25 cellular contexts compared by ENCODE assay signal in genomic region chr21:37041706-37042271, GRCh38. TPM values are rescaled to one million over a fixed set of nuclear protein-coding genes. Genes with fewer than 3 reads are reported as not detected.
DNase-seq lines count a peak whose midpoint lies in the region; ATAC-seq, FAIRE-seq and TF ChIP-seq lines count a peak whose summit lies in the region.
"Had no signal": no experiment of that assay in that cellular context is flagged by ENCODE, and none has a peak within 500 bp of the region (broad histone marks: within the 10 kb centered on the region; RNA-seq: fewer than 3 reads in every experiment).

No MANE protein-coding gene starts in this region.

- CTCF ChIA-PET in HepG2 (lab: Yijun Ruan, JAX; ENCODE audit: low intra/inter-chr PET ratio, low total read pairs) = no interaction called here
- CTCF ChIA-PET in Caco-2 (lab: Charles Lee) = no interaction called here
- CTCF ChIA-PET in CD4-positive, alpha-beta memory T cell (lab: Charles Lee; ENCODE audit: partially characterized antibody) = no interaction called here

- intact Hi-C loops in HepG2 (cut with micrococcal nuclease; ENCODE audit: unreplicated experiment) (no loop called here), right lobe of liver (cut with DNase I) (no loop called here), Caco-2 (cut with micrococcal nuclease; ENCODE audit: unreplicated experiment) (no loop called here)
- intact Hi-C loops in CD4-positive, alpha-beta memory T cell (cut with micrococcal nuclease) = no loop called here

- no peaks in the 10 kb centered on the region for H3K27me3 Mint-ChIP-seq in Caco-2 (ENCODE audit: insufficient read depth, unreplicated experiment)
- H3K27me3 Mint-ChIP-seq in CD4-positive, alpha-beta memory T cell = peaks cover 2% of the 10 kb centered on the region in 2 donors
- H3K27me3 Mint-ChIP-seq: activated naive CD8-positive, alpha-beta T cell had no signal

- ATAC-seq in HepG2 (peak; percentile 64), right lobe of liver (no peak), GM18520 (IDR thresholded peaks at IDR 0.05; ENCODE audit: unreplicated experiment) (no peak)
- ATAC-seq: activated T-cell treated with anti-CD3 and anti-CD28 coated beads, Interleukin-2, amount 50 U/mL, for 72 hours; left ventricle myocardium superior had no signal

- TF ChIP-seq RAD21 in HepG2 (CRISPR knock-in tag; IDR thresholded peaks at IDR 0.05) = no peak

- TF ChIP-seq CTCF in HepG2 (CRISPR knock-in tag; IDR thresholded peaks at IDR 0.05) (no peak), right lobe of liver (IDR thresholded peaks at IDR 0.05) (no peak), bronchial epithelial cell (IDR thresholded peaks at IDR 0.05; ENCODE audit: insufficient read depth, low read length, severe bottlenecking) (no peak), Caco-2 (IDR thresholded peaks at IDR 0.05; ENCODE audit: insufficient read depth in 1 of 2, low read depth in 1 of 2, low read length in 1 of 2, severe bottlenecking in 1 of 2, unreplicated experiment in 1 of 2) (no peak)

- peak overlapping the region; percentile 74; the same call in 1 of the 2 replicates for H3K4me2 ChIP-seq in HepG2 (ENCODE audit: low read depth, low read length)

- H3K4me1 Mint-ChIP-seq in Caco-2 (ENCODE audit: low read depth, unreplicated experiment) = peaks cover 6% of the 10 kb centered on the region
- H3K4me1 Mint-ChIP-seq in CD4-positive, alpha-beta memory T cell = peaks cover 6 to 11% (median 8%) of the 10 kb centered on the region in 4 donors

- no peak for TF ChIP-seq POLR2A in HepG2 (IDR thresholded peaks at IDR 0.05; ENCODE audit: insufficient read depth in 1 of 2, low read depth in 2 of 2, low read length in 2 of 2)
- no peak for TF ChIP-seq POLR2A in right lobe of liver (IDR thresholded peaks at IDR 0.05)

- H3K4me3 Mint-ChIP-seq in Caco-2 (ENCODE audit: unreplicated experiment) = no peak overlapping the region
- no peak overlapping the region for H3K4me3 Mint-ChIP-seq in CD4-positive, alpha-beta memory T cell
- H3K4me3 Mint-ChIP-seq: activated naive CD8-positive, alpha-beta T cell; activated T-cell treated with anti-CD3 and anti-CD28 coated beads, Interleukin-2, amount 50 U/mL, for 72 hours had no signal

- H4K20me1 ChIP-seq in HepG2 (ENCODE audit: insufficient read depth, low read length) = no peaks in the 10 kb centered on the region

- H2AFZ ChIP-seq in HepG2 (ENCODE audit: low read length) = no peak overlapping the region

- H3K27ac ChIP-seq in HepG2 (ENCODE audit: extremely low read length, insufficient read depth, low read length) (no peak overlapping the region), right lobe of liver (no peak overlapping the region)
- H3K27ac ChIP-seq in CD4-positive, alpha-beta memory T cell (ENCODE audit: low read depth, low read length) = no peak overlapping the region
- H3K27ac ChIP-seq: RWPE1 had no signal

- H3K9me3 ChIP-seq in HepG2 (ENCODE audit: low read length) (no peaks in the 10 kb centered on the region), right lobe of liver (no peaks in the 10 kb centered on the region), Caco-2 (no peaks in the 10 kb centered on the region)
- H3K9me3 ChIP-seq in CD4-positive, alpha-beta memory T cell (ENCODE audit: control insufficient read depth in 1 of 2, low read length in 2 of 2) = no peaks in the 10 kb centered on the region

- no peaks in the 10 kb centered on the region for H3K9me3 Mint-ChIP-seq in Caco-2 (ENCODE audit: unreplicated experiment)
- H3K9me3 Mint-ChIP-seq in CD4-positive, alpha-beta memory T cell = no peaks in the 10 kb centered on the region
- H3K9me3 Mint-ChIP-seq: activated T-cell treated with anti-CD3 and anti-CD28 coated beads, Interleukin-2, amount 50 U/mL, for 72 hours had no signal

- H3K36me3 ChIP-seq in HepG2 (replicated peaks in 1 of 2; ENCODE audit: control insufficient read depth in 1 of 2, insufficient read depth in 2 of 2, low read length in 2 of 2) = no peaks in the 10 kb centered on the region
- no peaks in the 10 kb centered on the region for H3K36me3 ChIP-seq in right lobe of liver
- no peaks in the 10 kb centered on the region for H3K36me3 ChIP-seq in bronchial epithelial cell (ENCODE audit: control insufficient read depth, insufficient read depth, low read length)
- H3K36me3 ChIP-seq in Caco-2 (ENCODE audit: control insufficient read depth, insufficient read depth, low read length) = no peaks in the 10 kb centered on the region
- no peaks in the 10 kb centered on the region for H3K36me3 ChIP-seq in CD4-positive, alpha-beta memory T cell (ENCODE audit: insufficient read depth, low read length)

- H3K27me3 ChIP-seq in HepG2 (ENCODE audit: control insufficient read depth in 1 of 2, insufficient read depth in 2 of 2, low read length in 2 of 2) (peaks cover 0 to 2% of the 10 kb centered on the region in 2 experiments; a peak in 1 of 5 replicates), right lobe of liver (no peaks in the 10 kb centered on the region), bronchial epithelial cell (ENCODE audit: control insufficient read depth, insufficient read depth, low read length) (no peaks in the 10 kb centered on the region), Caco-2 (replicated peaks; ENCODE audit: control insufficient read depth, insufficient read depth, low read length) (no peaks in the 10 kb centered on the region)
- no peaks in the 10 kb centered on the region for H3K27me3 ChIP-seq in CD4-positive, alpha-beta memory T cell (ENCODE audit: insufficient read depth, low read length)

- no peaks in the 10 kb centered on the region for H3K36me3 Mint-ChIP-seq in Caco-2 (ENCODE audit: insufficient read depth, unreplicated experiment)
- no peaks in the 10 kb centered on the region for H3K36me3 Mint-ChIP-seq in CD4-positive, alpha-beta memory T cell

- in situ Hi-C loops in HepG2 (cut with HindIII; ENCODE audit: extremely low pct_ligation_motif_present, low pct_unique_long_range_greater_than_20kb) = no loop called here

- FAIRE-seq in HepG2 (lab: Jason Lieb, UNC) (no peak), bronchial epithelial cell (lab: Jason Lieb, UNC) (peak; percentile 40)
- FAIRE-seq: urothelium cell line had no signal

- H3K79me2 ChIP-seq in HepG2 (ENCODE audit: insufficient read depth, low read length) = no peaks in the 10 kb centered on the region

- peaks cover 36% of the 10 kb centered on the region for H3K4me1 ChIP-seq in HepG2 (ENCODE audit: insufficient read depth, low read length)
- H3K4me1 ChIP-seq in right lobe of liver = no peaks in the 10 kb centered on the region
- H3K4me1 ChIP-seq in Caco-2 = peaks cover 7% of the 10 kb centered on the region
- peaks cover 6% of the 10 kb centered on the region for H3K4me1 ChIP-seq in CD4-positive, alpha-beta memory T cell (ENCODE audit: insufficient read depth, low read length)

- BruUV-seq in HepG2 (replicated peaks; lab: Mats Ljungman, UMichigan) = no TSS peak
- no TSS peak for BruUV-seq in Caco-2 (replicated peaks; lab: Mats Ljungman, UMichigan)

- H3K9ac ChIP-seq in HepG2 (ENCODE audit: insufficient read depth, low read depth, low read length) = no peak overlapping the region

- no peak for DNase-seq in HepG2 (ENCODE audit: low spot score)
- DNase-seq in right lobe of liver = no peak
- peak; percentile 33 for DNase-seq in NCI-H2196 (lab: John Stamatoyannopoulos, UW; ENCODE audit: unreplicated experiment)
- DNase-seq in bronchial epithelial cell (ENCODE audit: low read depth) = no peak
- DNase-seq in Caco-2 = no peak
- DNase-seq in HUDEP-2 (lab: John Stamatoyannopoulos, UW; ENCODE audit: unreplicated experiment in 76 of 76) = no peak
- DNase-seq in CD4-positive, alpha-beta memory T cell = no peak
- DNase-seq: activated CD4-positive, CD25-positive, alpha-beta regulatory T cell treated with anti-CD3 and anti-CD28 coated beads, Interleukin-2, amount 50 U/mL, for 72 hours; activated CD8-positive, alpha-beta memory T cell treated with anti-CD3 and anti-CD28 coated beads for 24 hours; activated T-cell treated with anti-CD3 and anti-CD28 coated beads, Interleukin-2, amount 50 U/mL, for 72 hours; C1 segment of cervical spinal cord; DND-41; effector memory CD4-positive, alpha-beta T cell; GOT3; left ventricle myocardium superior; NCI-H2029 treated with DMSO at 0.1 percent for 48 hours; nucleus accumbens; retina; substantia nigra had no signal

- TF ChIP-seq EP300 in HepG2 (IDR thresholded peaks at IDR 0.05; ENCODE audit: low read depth in 2 of 2, low read length in 2 of 2) = no peak
- TF ChIP-seq EP300 in HepG2 (CRISPR knock-in tag; IDR thresholded peaks at IDR 0.05; ENCODE audit: borderline replicate concordance) = no peak

- H3K27ac Mint-ChIP-seq in Caco-2 (ENCODE audit: unreplicated experiment) = no peak overlapping the region
- no peak overlapping the region for H3K27ac Mint-ChIP-seq in CD4-positive, alpha-beta memory T cell
- H3K27ac Mint-ChIP-seq: activated naive CD8-positive, alpha-beta T cell; activated T-cell treated with anti-CD3 and anti-CD28 coated beads, Interleukin-2, amount 50 U/mL, for 72 hours had no signal

- H3K4me3 ChIP-seq in HepG2 (replicated peaks in 1 of 3; ENCODE audit: insufficient read depth in 1 of 3, low read depth in 2 of 3, low read length in 3 of 3) (no peak overlapping the region), right lobe of liver (no peak overlapping the region), bronchial epithelial cell (ENCODE audit: low read depth, low read length) (no peak overlapping the region), Caco-2 (ENCODE audit: low read depth, low read length) (no peak overlapping the region)
- no peak overlapping the region for H3K4me3 ChIP-seq in CD4-positive, alpha-beta memory T cell (ENCODE audit: low read length in 2 of 2)

- WGBS in HepG2 (ENCODE audit: low lambda C conversion rate) = 75% methylated on average over 1 of the region's 4 CpGs
- 100% methylated on average over 2 of the region's 4 CpGs for WGBS in right lobe of liver (ENCODE audit: insufficient coverage, low coverage, low lambda C conversion rate, missing lambda C conversion rate)

- POLR2A ChIA-PET in HepG2 (lab: Yijun Ruan, JAX) = no interaction called here
- POLR2A ChIA-PET in Caco-2 (lab: Charles Lee) = interaction anchor here (0.7 kb wide), 1 partner anchor 51 kb away, joined by 3 read pairs; no protein-coding TSS in a partner anchor
- POLR2A ChIA-PET in CD4-positive, alpha-beta memory T cell (lab: Charles Lee; ENCODE audit: partially characterized antibody) = no interaction called here

RNA-seq across cellular contexts. Expression of gene PIGP, which starts 31.1 kb away (rescaled TPM):
- total RNA-seq in HepG2 (2016; rRNA removed; fragmentation: Illumina TruSeq; extraction: Trizol) (13.7 and 14.8 TPM in 2 replicates), right lobe of liver (10 to 100 TPM; 11.3 to 19.0 (median 17.3) TPM), bronchial epithelial cell (3.2 and 4.0 TPM in 2 replicates), Caco-2 (2022) (22.3 and 23.4 TPM in 2 replicates)
- total RNA-seq in HepG2 (2016; cell fraction: cytosol; rRNA removed; fragmentation: Illumina TruSeq; extraction: Trizol; ENCODE audit: low read depth) = 17.8 and 18.9 TPM in 2 replicates
- total RNA-seq in HepG2 (2016; cell fraction: insoluble cytoplasmic fraction; rRNA removed; fragmentation: Illumina TruSeq; extraction: Trizol) = 14.0 and 14.9 TPM in 2 replicates
- total RNA-seq in HepG2 (2016; cell fraction: membrane; rRNA removed; fragmentation: Illumina TruSeq; extraction: Trizol) = 20.5 and 22.0 TPM in 2 replicates
- total RNA-seq in HepG2 (2016; cell fraction: nucleus; rRNA removed; fragmentation: Illumina TruSeq; extraction: Trizol) = 10.7 and 17.6 TPM in 2 replicates
- polyA plus RNA-seq in HepG2 (2011; rRNA removed) = 27.3 and 33.4 TPM in 2 replicates
- 11.5 and 19.9 TPM in 2 replicates for polyA plus RNA-seq in HepG2 (2011; cell fraction: cytosol; rRNA removed)
- 14.6 and 17.8 TPM in 2 replicates for polyA plus RNA-seq in HepG2 (2011; cell fraction: nucleus; rRNA removed)
- polyA plus RNA-seq in HepG2 (2012) = 10.2 and 23.5 TPM in 2 replicates
- 30.3 and 35.6 TPM in 2 replicates for polyA plus RNA-seq in HepG2 (2016; cell fraction: cytosol; fragmentation: Illumina TruSeq; extraction: Trizol; ENCODE audit: low read depth)
- polyA plus RNA-seq in HepG2 (2016; cell fraction: insoluble cytoplasmic fraction; fragmentation: Illumina TruSeq; extraction: Trizol; ENCODE audit: low read depth) = 25.5 and 30.4 TPM in 2 replicates
- 33.9 and 38.2 TPM in 2 replicates for polyA plus RNA-seq in HepG2 (2016; cell fraction: membrane; fragmentation: Illumina TruSeq; extraction: Trizol; ENCODE audit: low read depth)
- 37.8 and 39.4 TPM in 2 replicates for polyA plus RNA-seq in HepG2 (2016; cell fraction: nucleus; fragmentation: Illumina TruSeq; extraction: Trizol; ENCODE audit: insufficient read depth, low read depth)
- 7.7 and 7.8 TPM in 2 replicates for polyA minus RNA-seq in HepG2 (2011; rRNA and poly(A)+ RNA removed; ENCODE audit: low replicate concordance)
- polyA minus RNA-seq in HepG2 (2011; cell fraction: cytosol; rRNA and poly(A)+ RNA removed) = 5.8 and 7.8 TPM in 2 replicates
- 11.4 and 13.6 TPM in 2 replicates for polyA minus RNA-seq in HepG2 (2011; cell fraction: nucleus; rRNA and poly(A)+ RNA removed)
- total RNA-seq in CD4-positive, alpha-beta memory T cell = 10 to 100 TPM; 17.2 to 19.7 TPM
- polyA plus RNA-seq in CD4-positive, alpha-beta memory T cell = 10 to 100 TPM; 31.4 to 31.5 TPM

RNA-seq across cellular contexts. Expression of gene TTC3, which starts 31.3 kb away (rescaled TPM):
- 108 and 162 TPM in 2 replicates for total RNA-seq in HepG2 (2016; rRNA removed; fragmentation: Illumina TruSeq; extraction: Trizol)
- total RNA-seq in HepG2 (2016; cell fraction: cytosol; rRNA removed; fragmentation: Illumina TruSeq; extraction: Trizol; ENCODE audit: low read depth) = 111 and 126 TPM in 2 replicates
- 108 and 166 TPM in 2 replicates for total RNA-seq in HepG2 (2016; cell fraction: insoluble cytoplasmic fraction; rRNA removed; fragmentation: Illumina TruSeq; extraction: Trizol)
- total RNA-seq in HepG2 (2016; cell fraction: membrane; rRNA removed; fragmentation: Illumina TruSeq; extraction: Trizol) = 165 and 198 TPM in 2 replicates
- 153 and 156 TPM in 2 replicates for total RNA-seq in HepG2 (2016; cell fraction: nucleus; rRNA removed; fragmentation: Illumina TruSeq; extraction: Trizol)
- polyA plus RNA-seq in HepG2 (2011; rRNA removed) = 45.8 and 55.7 TPM in 2 replicates
- polyA plus RNA-seq in HepG2 (2011; cell fraction: cytosol; rRNA removed) = 38.5 and 41.4 TPM in 2 replicates
- polyA plus RNA-seq in HepG2 (2011; cell fraction: nucleus; rRNA removed) = 75.7 and 103 TPM in 2 replicates
- polyA plus RNA-seq in HepG2 (2012) = 62.1 and 88.8 TPM in 2 replicates
- 6.9 and 8.0 TPM in 2 replicates for polyA plus RNA-seq in HepG2 (2016; cell fraction: cytosol; fragmentation: Illumina TruSeq; extraction: Trizol; ENCODE audit: low read depth)
- polyA plus RNA-seq in HepG2 (2016; cell fraction: insoluble cytoplasmic fraction; fragmentation: Illumina TruSeq; extraction: Trizol; ENCODE audit: low read depth) = 102 and 108 TPM in 2 replicates
- polyA plus RNA-seq in HepG2 (2016; cell fraction: membrane; fragmentation: Illumina TruSeq; extraction: Trizol; ENCODE audit: low read depth) = 34.7 and 44.9 TPM in 2 replicates
- polyA plus RNA-seq in HepG2 (2016; cell fraction: nucleus; fragmentation: Illumina TruSeq; extraction: Trizol; ENCODE audit: insufficient read depth, low read depth) = 109 and 111 TPM in 2 replicates
- 51.0 and 75.9 TPM in 2 replicates for polyA minus RNA-seq in HepG2 (2011; rRNA and poly(A)+ RNA removed; ENCODE audit: low replicate concordance)
- 139 and 147 TPM in 2 replicates for polyA minus RNA-seq in HepG2 (2011; cell fraction: cytosol; rRNA and poly(A)+ RNA removed)
- polyA minus RNA-seq in HepG2 (2011; cell fraction: nucleus; rRNA and poly(A)+ RNA removed) = 285 and 338 TPM in 2 replicates
- 10 to 100 TPM; 46.7 to 68.7 (median 54.2) TPM for total RNA-seq in right lobe of liver
- total RNA-seq in bronchial epithelial cell = 64.1 and 90.3 TPM in 2 replicates
- 92.8 and 105 TPM in 2 replicates for total RNA-seq in Caco-2 (2022)
- total RNA-seq in CD4-positive, alpha-beta memory T cell = 100 to 1,000 TPM; 163 to 171 TPM
- polyA plus RNA-seq in CD4-positive, alpha-beta memory T cell = 100 to 1,000 TPM in 1 of 2 donors, 10 to 100 TPM in 1; 36.4 to 109 TPM

RNA-seq across cellular contexts. Expression of gene RIPPLY3, which starts 35.3 kb away (rescaled TPM):
- total RNA-seq in HepG2 (2016; rRNA removed; fragmentation: Illumina TruSeq; extraction: Trizol) (0.09 and 0.13 TPM in 2 replicates), right lobe of liver (under 1 TPM in 3 of 6 experiments, not detected in 3; 0.12 to 0.18 (median 0.17) TPM), bronchial epithelial cell (under 0.01 TPM in 1 of 2 replicates, not detected in the other), Caco-2 (2022) (0.91 and 1.2 TPM in 2 replicates)
- not detected in 2 replicates for total RNA-seq in HepG2 (2016; cell fraction: cytosol; rRNA removed; fragmentation: Illumina TruSeq; extraction: Trizol; ENCODE audit: low read depth)
- 0.19 and 0.26 TPM in 2 replicates for total RNA-seq in HepG2 (2016; cell fraction: insoluble cytoplasmic fraction; rRNA removed; fragmentation: Illumina TruSeq; extraction: Trizol)
- total RNA-seq in HepG2 (2016; cell fraction: membrane; rRNA removed; fragmentation: Illumina TruSeq; extraction: Trizol) = 0.40 and 0.45 TPM in 2 replicates
- not detected in 2 replicates for total RNA-seq in HepG2 (2016; cell fraction: nucleus; rRNA removed; fragmentation: Illumina TruSeq; extraction: Trizol)
- 2.1 and 2.9 TPM in 2 replicates for polyA plus RNA-seq in HepG2 (2011; rRNA removed)
- 1.8 and 2.0 TPM in 2 replicates for polyA plus RNA-seq in HepG2 (2011; cell fraction: cytosol; rRNA removed)
- polyA plus RNA-seq in HepG2 (2011; cell fraction: nucleus; rRNA removed) = 0.63 and 1.2 TPM in 2 replicates
- polyA plus RNA-seq in HepG2 (2012) = 0.72 and 1.4 TPM in 2 replicates
- polyA plus RNA-seq in HepG2 (2016; cell fraction: cytosol; fragmentation: Illumina TruSeq; extraction: Trizol; ENCODE audit: low read depth) = 0.24 and 0.29 TPM in 2 replicates
- polyA plus RNA-seq in HepG2 (2016; cell fraction: insoluble cytoplasmic fraction; fragmentation: Illumina TruSeq; extraction: Trizol; ENCODE audit: low read depth) = 0.47 TPM in 2 replicates
- polyA plus RNA-seq in HepG2 (2016; cell fraction: membrane; fragmentation: Illumina TruSeq; extraction: Trizol; ENCODE audit: low read depth) = 0.42 and 0.52 TPM in 2 replicates
- 0.42 TPM in 1 of 2 replicates, not detected in the other for polyA plus RNA-seq in HepG2 (2016; cell fraction: nucleus; fragmentation: Illumina TruSeq; extraction: Trizol; ENCODE audit: insufficient read depth, low read depth)
- polyA minus RNA-seq in HepG2 (2011; rRNA and poly(A)+ RNA removed; ENCODE audit: low replicate concordance) = 2.2 TPM in 1 of 2 replicates, not detected in the other
- polyA minus RNA-seq in HepG2 (2011; cell fraction: cytosol; rRNA and poly(A)+ RNA removed) = 0.59 and 0.62 TPM in 2 replicates
- 0.39 and 0.50 TPM in 2 replicates for polyA minus RNA-seq in HepG2 (2011; cell fraction: nucleus; rRNA and poly(A)+ RNA removed)
- not detected for total RNA-seq in CD4-positive, alpha-beta memory T cell
- polyA plus RNA-seq in CD4-positive, alpha-beta memory T cell = not detected
- total RNA-seq: glomerular endothelial cell, left ventricle myocardium superior, MCF 10A had no signal
